Comparison of ENCODE assay signal across 10 cellular contexts in the genomic region with DNA sequence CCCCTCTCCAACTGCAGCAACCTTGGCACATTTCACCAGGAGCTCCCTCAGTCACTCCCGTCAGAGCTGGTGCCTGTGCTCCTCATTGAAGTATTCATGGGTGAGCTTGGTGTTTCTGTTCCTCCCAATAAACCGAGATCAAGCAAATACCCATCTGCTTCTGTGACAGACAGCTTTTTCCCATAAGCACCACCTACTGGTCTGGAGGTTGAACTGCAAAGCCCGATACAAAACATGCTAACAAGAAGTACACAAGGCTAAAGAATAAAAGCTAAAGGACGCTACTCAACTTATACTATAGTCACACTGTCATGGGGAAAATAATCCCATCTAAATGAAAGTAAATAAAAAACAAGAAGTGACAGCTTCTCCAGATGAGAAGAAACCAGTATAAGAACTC.
A peak's percentile ranks its signal among the peaks of the same experiment; 100 is the strongest.
DNase-seq lines count a peak whose midpoint lies in the region; ATAC-seq and TF ChIP-seq lines count a peak whose summit lies in the region.
"Had no signal": no experiment of that assay in that cellular context is flagged by ENCODE, and none has a peak within 500 bp of the region (broad histone marks: within the 10 kb centered on the region; RNA-seq: fewer than 3 reads in every experiment).

No MANE protein-coding gene starts in this region.

- H3K36me3 ChIP-seq in DND-41 (ENCODE audit: insufficient read depth, low read length) (no peaks in the 10 kb centered on the region), left lung (no peaks in the 10 kb centered on the region)

- peak; percentile 50 for TF ChIP-seq CTCF in DND-41 (IDR thresholded peaks at IDR 0.05; ENCODE audit: borderline replicate concordance, extremely low read depth, low read length, poor library complexity, severe bottlenecking)
- peak; percentile 35 for TF ChIP-seq CTCF in fibroblast of mammary gland (conservative IDR thresholded peaks at IDR 0.05; ENCODE audit: control insufficient read depth, insufficient read depth, low read depth, low read length)
- TF ChIP-seq CTCF in left lung (IDR thresholded peaks at IDR 0.05), result no peak

- no peak overlapping the region for H3K4me3 ChIP-seq in DND-41 (ENCODE audit: low read depth in 1 of 2, low read length in 2 of 2)
- no peak overlapping the region for H3K4me3 ChIP-seq in fibroblast of mammary gland (ENCODE audit: control insufficient read depth, low read depth, low read length)
- H3K4me3 ChIP-seq in left lung, result no peak overlapping the region
- H3K4me3 ChIP-seq: dorsolateral prefrontal cortex, lung had no signal

- H3K27me3 ChIP-seq in DND-41 (ENCODE audit: insufficient read depth, low read length, poor library complexity) (no peaks in the 10 kb centered on the region), left lung (no peaks in the 10 kb centered on the region)
- H3K27me3 ChIP-seq: dorsolateral prefrontal cortex had no signal

- H3K79me2 ChIP-seq in DND-41 (ENCODE audit: insufficient read depth, low read length), result no peaks in the 10 kb centered on the region

- no peak overlapping the region for H2AFZ ChIP-seq in DND-41 (ENCODE audit: low read depth, low read length)

- no peaks in the 10 kb centered on the region for H4K20me1 ChIP-seq in DND-41 (ENCODE audit: insufficient read depth, low read length)

- H3K27ac ChIP-seq in DND-41 (ENCODE audit: low read length), result no peak overlapping the region
- H3K27ac ChIP-seq in left lung, result no peak overlapping the region
- H3K27ac ChIP-seq: dorsolateral prefrontal cortex had no signal

- H3K4me2 ChIP-seq in DND-41 (ENCODE audit: insufficient read depth, low read length), result no peak overlapping the region

- H3K4me1 ChIP-seq in DND-41 (ENCODE audit: insufficient read depth, low read length) (no peaks in the 10 kb centered on the region), left lung (no peaks in the 10 kb centered on the region)

- peak; percentile 15 for DNase-seq in DND-41
- DNase-seq in NAMALWA (ENCODE audit: low spot score), result peak; percentile 75
- no peak for DNase-seq in fibroblast of mammary gland (ENCODE audit: low read depth)
- no peak for DNase-seq in NCI-H2029 (lab: John Stamatoyannopoulos, UW)
- no peak for DNase-seq in LoVo (ENCODE audit: low spot score)
- no peak for DNase-seq in activated T-cell treated with anti-CD3 and anti-CD28 coated beads, Interleukin-2, amount 50 U/mL, for 1 hour
- DNase-seq in left lung, result no peak
- DNase-seq: dorsolateral prefrontal cortex had no signal

- intact Hi-C loops in left lung (cut with DNase I), result no loop called here

- ATAC-seq in DND-41 (ENCODE audit: insufficient read depth, low read depth) (no peak), GM19351 (IDR thresholded peaks at IDR 0.05; ENCODE audit: unreplicated experiment) (peak; percentile 64), left lung (no peak)

- no peak overlapping the region for H3K9ac ChIP-seq in DND-41 (ENCODE audit: low read depth, low read length)

- no peaks in the 10 kb centered on the region for H3K9me3 ChIP-seq in DND-41 (ENCODE audit: insufficient read depth, low read length, severe bottlenecking)
- no peaks in the 10 kb centered on the region for H3K9me3 ChIP-seq in left lung

Comparison
In these comparisons a context has a peak if more than half of its experiments do, and no peak if none do; other contexts are left out.
1. DNase-seq: peak in DND-41 (single experiment) and NAMALWA (single experiment); none in fibroblast of mammary gland (single experiment), NCI-H2029 (single experiment), LoVo (single experiment), activated T-cell treated with anti-CD3 and anti-CD28 coated beads, Interleukin-2, amount 50 U/mL, for 1 hour (single experiment) and left lung (0 of 2).
2. CTCF ChIP-seq: peak in DND-41 (single experiment) and fibroblast of mammary gland (single experiment); none in left lung (0 of 2).